In the genomic region with DNA sequence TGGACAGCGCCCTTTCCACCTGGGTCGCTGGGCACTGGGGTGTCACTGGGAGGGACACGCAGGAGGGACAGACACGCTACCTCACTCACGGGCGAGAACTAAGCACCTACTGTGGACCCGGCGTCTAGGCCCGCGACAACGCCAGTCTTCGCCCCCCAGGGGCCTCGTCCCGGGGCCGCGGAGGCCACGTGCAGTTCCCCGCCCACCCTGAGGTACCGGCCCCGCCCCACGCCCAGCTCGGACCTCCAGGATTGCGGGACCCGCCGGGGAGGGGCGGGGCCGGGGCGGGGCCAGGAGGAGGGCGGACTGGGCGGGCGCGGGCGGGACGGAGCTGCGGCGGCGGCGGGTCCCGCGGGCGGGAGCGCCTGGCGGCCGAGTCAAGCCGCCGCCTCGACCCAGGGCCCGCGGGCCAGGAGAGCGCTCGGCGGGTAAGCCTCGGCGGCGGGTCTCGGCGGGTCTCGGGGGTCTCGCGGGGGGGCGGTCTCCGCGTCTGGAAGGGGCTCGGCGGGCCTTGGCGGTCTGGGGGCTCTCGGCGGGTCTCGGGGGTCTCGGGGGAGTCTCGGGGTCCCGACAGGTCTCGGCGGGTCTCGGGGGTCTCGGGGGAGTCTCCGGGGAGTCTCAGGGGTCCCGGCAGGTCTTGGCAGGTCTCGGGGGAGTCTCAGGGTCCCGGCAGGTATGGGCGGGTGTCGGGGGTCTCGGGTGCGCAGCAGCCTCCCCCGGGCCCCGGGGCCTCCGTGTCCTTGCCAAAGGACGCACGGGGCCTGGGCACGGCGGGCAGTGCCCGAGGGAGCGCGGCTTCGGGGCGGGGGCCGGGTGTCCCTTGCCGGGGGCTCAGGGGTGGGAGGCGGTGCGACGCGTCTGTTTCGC, we compare ENCODE assay signal across 8 cellular contexts. TPM values are rescaled to one million over a fixed set of nuclear protein-coding genes. Genes with fewer than 3 reads are reported as not detected.
DNase-seq lines count a peak whose midpoint lies in the region; ATAC-seq, FAIRE-seq and TF ChIP-seq lines count a peak whose summit lies in the region.

Gene SH3BP2 (plus strand): TSS at position 375 of the 867 bp plus-strand sequence. CDS start 27,533 bp downstream, outside the sequence.

- no peaks in the 10 kb centered on the region for H3K9me3 Mint-ChIP-seq in CD4-positive, alpha-beta memory T cell
- no peaks in the 10 kb centered on the region for H3K9me3 Mint-ChIP-seq in HFFc6
- no peaks in the 10 kb centered on the region for H3K9me3 Mint-ChIP-seq in astrocyte (ENCODE audit: unreplicated experiment)

- POLR2A ChIA-PET in CD4-positive, alpha-beta memory T cell (lab: Charles Lee; ENCODE audit: partially characterized antibody), result interaction anchor here (1.7 kb wide), 1 partner anchor 19 kb away, joined by 10 read pairs; no protein-coding TSS in a partner anchor

- CTCF ChIA-PET in CD4-positive, alpha-beta memory T cell (lab: Charles Lee; ENCODE audit: partially characterized antibody), result no interaction called here

- DNase-seq in CD4-positive, alpha-beta memory T cell, result peak in 4 of 5 donors; percentile 40 to 67 (median 41)
- peak; percentile 17 for DNase-seq in HFFc6
- peak; percentile 46 for DNase-seq in SK-N-DZ (ENCODE audit: low spot score)
- no peak for DNase-seq in astrocyte (ENCODE audit: low read depth)
- peak; percentile 95 for DNase-seq in left ventricle myocardium superior
- peak; percentile 89 to 91 for DNase-seq in psoas muscle

- H4K20me1 ChIP-seq in astrocyte (ENCODE audit: insufficient read depth, low read length), result no peaks in the 10 kb centered on the region

- H3K27ac ChIP-seq in CD4-positive, alpha-beta memory T cell (ENCODE audit: low read depth, low read length), result peak within 1 kb of the TSS; percentile 38
- peak within 1 kb of the TSS; percentile 41 for H3K27ac ChIP-seq in astrocyte (ENCODE audit: low read depth, low read length)
- peak within 1 kb of the TSS; percentile 15 for H3K27ac ChIP-seq in psoas muscle

- intact Hi-C loops in CD4-positive, alpha-beta memory T cell (cut with micrococcal nuclease), result no loop called here
- intact Hi-C loops in left ventricle myocardium superior (cut with micrococcal nuclease) (no loop called here), psoas muscle (cut with DNase I) (no loop called here)

- FAIRE-seq in astrocyte (lab: Jason Lieb, UNC), result no peak

- peak; percentile 72 for ATAC-seq in left ventricle myocardium superior
- peak; percentile 76 to 87 (median 80) for ATAC-seq in psoas muscle
- no peak for ATAC-seq in HG02981 (IDR thresholded peaks at IDR 0.05; ENCODE audit: unreplicated experiment)
- no peak for ATAC-seq in HG03159 (IDR thresholded peaks at IDR 0.05; ENCODE audit: unreplicated experiment)

- peak within 1 kb of the TSS; percentile 78 to 90 (median 88) for H3K4me3 Mint-ChIP-seq in CD4-positive, alpha-beta memory T cell
- peak within 1 kb of the TSS; percentile 88 for H3K4me3 Mint-ChIP-seq in HFFc6
- peak within 1 kb of the TSS; percentile 86 for H3K4me3 Mint-ChIP-seq in astrocyte (ENCODE audit: unreplicated experiment)

- peak within 1 kb of the TSS; percentile 82 for H3K4me2 ChIP-seq in astrocyte (ENCODE audit: low read length)

- no peaks in the 10 kb centered on the region for H3K36me3 Mint-ChIP-seq in CD4-positive, alpha-beta memory T cell
- no peaks in the 10 kb centered on the region for H3K36me3 Mint-ChIP-seq in HFFc6 (ENCODE audit: low read depth)
- H3K36me3 Mint-ChIP-seq in astrocyte (ENCODE audit: low read depth, unreplicated experiment), result peaks cover 3% of the 10 kb centered on the region

- peaks cover 31% of the 10 kb centered on the region for H3K79me2 ChIP-seq in astrocyte (ENCODE audit: insufficient read depth, low read length)

- TF ChIP-seq CTCF in HFFc6 (IDR thresholded peaks at IDR 0.05), result no peak
- no peak for TF ChIP-seq CTCF in astrocyte (IDR thresholded peaks at IDR 0.05; ENCODE audit: insufficient read depth, low read depth, low read length)
- no peak for TF ChIP-seq CTCF in psoas muscle (IDR thresholded peaks at IDR 0.05)

- H3K27me3 Mint-ChIP-seq in CD4-positive, alpha-beta memory T cell, result no peaks in the 10 kb centered on the region
- no peaks in the 10 kb centered on the region; the same call in 1 of the 2 replicates for H3K27me3 Mint-ChIP-seq in HFFc6 (ENCODE audit: insufficient read depth)
- H3K27me3 Mint-ChIP-seq in astrocyte (ENCODE audit: low read depth, unreplicated experiment), result peaks cover 4% of the 10 kb centered on the region

- peaks cover 21 to 65% (median 49%) of the 10 kb centered on the region in 4 donors for H3K4me1 Mint-ChIP-seq in CD4-positive, alpha-beta memory T cell
- peaks cover 42% of the 10 kb centered on the region for H3K4me1 Mint-ChIP-seq in HFFc6 (ENCODE audit: low read depth)
- H3K4me1 Mint-ChIP-seq in astrocyte (ENCODE audit: low read depth, unreplicated experiment), result peaks cover 7% of the 10 kb centered on the region

- no peaks in the 10 kb centered on the region for H3K27me3 ChIP-seq in CD4-positive, alpha-beta memory T cell (ENCODE audit: insufficient read depth, low read length)
- no peaks in the 10 kb centered on the region for H3K27me3 ChIP-seq in astrocyte (ENCODE audit: insufficient read depth, low read length)
- no peaks in the 10 kb centered on the region for H3K27me3 ChIP-seq in psoas muscle (ENCODE audit: insufficient read depth in 3 of 3, low read length in 2 of 3)

- 9 to 16% (median 10%) methylated on average over 47 to 103 of the region's 103 CpGs for WGBS in psoas muscle, 3 donors

- H3K36me3 ChIP-seq in CD4-positive, alpha-beta memory T cell (ENCODE audit: insufficient read depth, low read length), result no peaks in the 10 kb centered on the region
- H3K36me3 ChIP-seq in astrocyte (ENCODE audit: insufficient read depth, low read length) (no peaks in the 10 kb centered on the region), psoas muscle (ENCODE audit: insufficient read depth in 1 of 2, low read depth in 1 of 2) (no peaks in the 10 kb centered on the region)

- H3K4me3 ChIP-seq in CD4-positive, alpha-beta memory T cell (ENCODE audit: low read length in 2 of 2), result peak within 1 kb of the TSS in 1 of 2 donors; percentile 53
- H3K4me3 ChIP-seq in astrocyte (ENCODE audit: insufficient read depth, low read depth, low read length), result peak within 1 kb of the TSS; percentile 54
- peak within 1 kb of the TSS; percentile 70 for H3K4me3 ChIP-seq in psoas muscle

- H2AFZ ChIP-seq in astrocyte (ENCODE audit: low read depth, low read length), result no peak within 1 kb of the TSS

- peak within 1 kb of the TSS; percentile 63 for H3K9ac ChIP-seq in astrocyte (ENCODE audit: low read length)

- H3K4me1 ChIP-seq in CD4-positive, alpha-beta memory T cell (ENCODE audit: insufficient read depth, low read length), result peaks cover 40% of the 10 kb centered on the region
- H3K4me1 ChIP-seq in astrocyte (ENCODE audit: insufficient read depth, low read length) (peaks cover 26% of the 10 kb centered on the region), psoas muscle (peaks cover 24% of the 10 kb centered on the region)

- H3K9me3 ChIP-seq in CD4-positive, alpha-beta memory T cell (ENCODE audit: control insufficient read depth in 1 of 2, low read length in 2 of 2), result no peaks in the 10 kb centered on the region
- H3K9me3 ChIP-seq in astrocyte (ENCODE audit: insufficient read depth, low read depth, low read length), result no peaks in the 10 kb centered on the region
- H3K9me3 ChIP-seq in psoas muscle, result no peaks in the 10 kb centered on the region

- peak within 1 kb of the TSS; percentile 70 to 90 (median 81) for H3K27ac Mint-ChIP-seq in CD4-positive, alpha-beta memory T cell
- peak within 1 kb of the TSS; percentile 93 for H3K27ac Mint-ChIP-seq in HFFc6
- H3K27ac Mint-ChIP-seq in astrocyte (ENCODE audit: unreplicated experiment), result no peak within 1 kb of the TSS

RNA-seq across cellular contexts. Expression of gene SH3BP2, which starts in this region (rescaled TPM):
- total RNA-seq in CD4-positive, alpha-beta memory T cell, result 10 to 100 TPM; 37.9 to 44.3 TPM
- 10 to 100 TPM in 1 of 2 donors, 1 to 10 TPM in 1; 3.8 to 16.3 TPM for polyA plus RNA-seq in CD4-positive, alpha-beta memory T cell
- 10 to 100 TPM; 17.6 to 25.4 (median 20.5) TPM for total RNA-seq in HFFc6 (2021; fragmentation: NEBNext Ultra II Directional; extraction: Animal tissue kit (Norgen Biotek cat#: 25700))
- polyA plus RNA-seq in SK-N-DZ (2014; cell fraction: cytosol; rRNA removed), result 13.8 and 27.4 TPM in 2 replicates
- 99.4 and 107 TPM in 2 replicates for polyA plus RNA-seq in SK-N-DZ (2014; cell fraction: nucleus; rRNA removed)
- total RNA-seq in astrocyte, result 33.7 and 35.0 TPM in 2 replicates
- total RNA-seq in left ventricle myocardium superior, result 25.6 TPM
- 10 to 100 TPM; 12.4 to 18.1 (median 13.9) TPM for total RNA-seq in psoas muscle
- 10 to 100 TPM in 1 of 3 donors, 1 to 10 TPM in 2; 7.1 to 13.1 (median 8.0) TPM for polyA plus RNA-seq in psoas muscle

Comparison
In these comparisons a context has a peak if more than half of its experiments do, and no peak if none do; other contexts are left out.
1. ATAC-seq: peak in left ventricle myocardium superior (single experiment) and psoas muscle (4 of 4); none in HG02981 (single experiment) and HG03159 (single experiment).
2. Peak in every context shown above with its lines, with median percentiles within 50 percentile points of each other: H3K27ac ChIP-seq and H3K4me3 Mint-ChIP-seq.